In the genomic region with DNA sequence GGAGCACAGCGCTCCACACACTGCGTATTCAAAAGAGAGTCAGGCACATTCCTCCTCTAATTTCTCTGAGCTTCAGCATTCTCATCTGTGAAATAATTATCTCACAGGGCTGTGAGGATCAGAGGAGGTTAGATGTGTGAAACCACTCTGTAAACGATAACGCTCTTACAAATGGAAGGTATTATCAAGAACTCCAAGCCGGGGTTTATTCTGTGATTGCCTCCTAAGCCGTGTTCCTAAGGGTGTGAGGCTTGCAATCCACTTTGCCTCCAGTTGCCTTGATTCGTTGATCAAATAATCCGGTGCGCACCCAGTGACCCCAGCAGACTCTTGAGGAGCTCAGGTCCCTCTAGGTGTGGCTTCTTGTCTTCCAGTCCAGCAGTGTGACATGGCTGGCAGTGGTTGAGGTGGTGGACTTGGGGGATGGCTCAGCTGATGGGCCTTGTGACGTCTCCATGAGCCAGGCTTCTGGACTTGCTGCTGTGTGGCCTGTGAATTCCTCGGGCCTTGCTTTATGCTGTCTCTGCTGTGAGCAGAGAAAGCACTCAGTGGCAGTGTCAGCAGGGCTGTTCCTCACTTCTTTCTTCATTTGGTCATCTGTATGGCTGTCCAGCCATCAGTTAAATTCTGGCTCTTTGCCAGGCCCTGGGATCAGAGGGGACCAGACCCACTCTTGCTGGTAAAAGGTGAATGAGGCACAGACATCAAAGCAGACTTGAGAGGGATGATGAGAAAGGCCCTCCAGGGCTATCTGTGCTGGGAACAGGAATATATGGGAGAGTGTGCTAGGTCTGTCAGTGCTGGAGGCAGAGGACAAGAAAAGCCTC, we compare ENCODE assay signal across 2 cellular contexts.
TF ChIP-seq lines count a peak whose summit lies in the region.

No MANE protein-coding gene starts in this region.

TF ChIP-seq in HepG2, 621 proteins besides CTCF, POLR2A, EP300 and RAD21:
- no peak for TF ChIP-seq KLF9 (CRISPR knock-in tag; IDR thresholded peaks at IDR 0.05; ENCODE audit: low read depth)
- no peak for TF ChIP-seq NR2C2 (CRISPR knock-in tag; IDR thresholded peaks at IDR 0.05; ENCODE audit: borderline replicate concordance)
- TF ChIP-seq, protein P1, sequence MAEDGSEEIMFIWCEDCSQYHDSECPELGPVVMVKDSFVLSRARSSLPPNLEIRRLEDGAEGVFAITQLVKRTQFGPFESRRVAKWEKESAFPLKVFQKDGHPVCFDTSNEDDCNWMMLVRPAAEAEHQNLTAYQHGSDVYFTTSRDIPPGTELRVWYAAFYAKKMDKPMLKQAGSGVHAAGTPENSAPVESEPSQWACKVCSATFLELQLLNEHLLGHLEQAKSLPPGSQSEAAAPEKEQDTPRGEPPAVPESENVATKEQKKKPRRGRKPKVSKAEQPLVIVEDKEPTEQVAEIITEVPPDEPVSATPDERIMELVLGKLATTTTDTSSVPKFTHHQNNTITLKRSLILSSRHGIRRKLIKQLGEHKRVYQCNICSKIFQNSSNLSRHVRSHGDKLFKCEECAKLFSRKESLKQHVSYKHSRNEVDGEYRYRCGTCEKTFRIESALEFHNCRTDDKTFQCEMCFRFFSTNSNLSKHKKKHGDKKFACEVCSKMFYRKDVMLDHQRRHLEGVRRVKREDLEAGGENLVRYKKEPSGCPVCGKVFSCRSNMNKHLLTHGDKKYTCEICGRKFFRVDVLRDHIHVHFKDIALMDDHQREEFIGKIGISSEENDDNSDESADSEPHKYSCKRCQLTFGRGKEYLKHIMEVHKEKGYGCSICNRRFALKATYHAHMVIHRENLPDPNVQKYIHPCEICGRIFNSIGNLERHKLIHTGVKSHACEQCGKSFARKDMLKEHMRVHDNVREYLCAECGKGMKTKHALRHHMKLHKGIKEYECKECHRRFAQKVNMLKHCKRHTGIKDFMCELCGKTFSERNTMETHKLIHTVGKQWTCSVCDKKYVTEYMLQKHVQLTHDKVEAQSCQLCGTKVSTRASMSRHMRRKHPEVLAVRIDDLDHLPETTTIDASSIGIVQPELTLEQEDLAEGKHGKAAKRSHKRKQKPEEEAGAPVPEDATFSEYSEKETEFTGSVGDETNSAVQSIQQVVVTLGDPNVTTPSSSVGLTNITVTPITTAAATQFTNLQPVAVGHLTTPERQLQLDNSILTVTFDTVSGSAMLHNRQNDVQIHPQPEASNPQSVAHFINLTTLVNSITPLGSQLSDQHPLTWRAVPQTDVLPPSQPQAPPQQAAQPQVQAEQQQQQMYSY (CRISPR knock-in tag; IDR thresholded peaks at IDR 0.05): no peak
- TF ChIP-seq LCORL (IDR thresholded peaks at IDR 0.05): peak; percentile 52; the same call in 1 of the 2 replicates
- no peak for TF ChIP-seq LCORL (CRISPR knock-in tag; IDR thresholded peaks at IDR 0.05)
- TF ChIP-seq ZNF879 (CRISPR knock-in tag; IDR thresholded peaks at IDR 0.05): no peak
- no peak for TF ChIP-seq ZNF749 (CRISPR knock-in tag; IDR thresholded peaks at IDR 0.05; ENCODE audit: borderline replicate concordance)
- TF ChIP-seq ZNF639 (CRISPR knock-in tag; conservative IDR thresholded peaks at IDR 0.05): no peak

TF ChIP-seq in K562, 482 proteins besides CTCF, POLR2A, EP300 and RAD21:
- no peak for TF ChIP-seq GTF2B (IDR thresholded peaks at IDR 0.05; ENCODE audit: extremely low read depth, insufficient read length)
- TF ChIP-seq NFIX (CRISPR knock-in tag; IDR thresholded peaks at IDR 0.05; ENCODE audit: low read depth): peak; percentile 56; the same call in 1 of the 2 replicates
- TF ChIP-seq DIDO1 (tag; IDR thresholded peaks at IDR 0.05; ENCODE audit: low read depth): no peak
- peak; percentile 92 for TF ChIP-seq NFIC (IDR thresholded peaks at IDR 0.05)
